ENCODE assay signal across 20 cellular contexts in genomic region chr12:122518908-122519307, GRCh38. TPM values are rescaled to one million over a fixed set of nuclear protein-coding genes. Genes with fewer than 3 reads are reported as not detected.
A peak's percentile ranks its signal among the peaks of the same experiment; 100 is the strongest.
DNase-seq lines count a peak whose midpoint lies in the region; ATAC-seq, FAIRE-seq and TF ChIP-seq lines count a peak whose summit lies in the region.
"Had no signal": no experiment of that assay in that cellular context is flagged by ENCODE, and none has a peak within 500 bp of the region (broad histone marks: within the 10 kb centered on the region; RNA-seq: fewer than 3 reads in every experiment).

No MANE protein-coding gene starts in this region.

- POLR2A ChIA-PET in activated CD4-positive, alpha-beta T cell treated with anti-CD3 and anti-CD28 coated beads for 36 hours (lab: Charles Lee) = interaction anchor here (0.6 kb wide), 2 partner anchors 11 to 13 kb away, joined by 4 to 5 read pairs; no protein-coding TSS in a partner anchor
- POLR2A ChIA-PET in T-cell (lab: Charles Lee) (interaction anchor here (0.5 to 1.3 kb wide), 5 partner anchors 10 to 84 kb away, joined by 3 to 7 read pairs (median 3); partner anchors contain the start of gene ZCCHC8 (in 1 of the 2)), K562 (lab: Yijun Ruan, JAX) (interaction anchor here (0.6 to 6.4 kb wide), 2 partner anchors 8 to 18 kb away, joined by 3 to 73 read pairs; partner anchors contain the start of gene ZCCHC8), HEK293T (lab: Yijun Ruan, JAX) (interaction anchor here (1.1 kb wide), 1 partner anchor 19 kb away, joined by 5 read pairs; no protein-coding TSS in a partner anchor)

- peaks cover 63% of the 10 kb centered on the region for H3K4me1 Mint-ChIP-seq in activated CD4-positive, alpha-beta T cell treated with anti-CD3 and anti-CD28 coated beads for 36 hours
- H3K4me1 Mint-ChIP-seq in T-cell = peaks cover 41 to 59% (median 59%) of the 10 kb centered on the region in 3 donors

- no peaks in the 10 kb centered on the region for H3K27me3 ChIP-seq in K562 (ENCODE audit: control insufficient read depth in 2 of 2, insufficient read depth in 2 of 2, low read length in 2 of 2)
- H3K27me3 ChIP-seq in osteoblast (ENCODE audit: insufficient read depth, low read length) = no peaks in the 10 kb centered on the region
- no peaks in the 10 kb centered on the region for H3K27me3 ChIP-seq in testis

- TF ChIP-seq CTCF in K562 (IDR thresholded peaks at IDR 0.05 in 2 of 3, conservative IDR thresholded peaks at IDR 0.05 in 1 of 3; ENCODE audit: insufficient read depth in 2 of 3, low read depth in 1 of 3, low read length in 3 of 3) (no peak), osteoblast (IDR thresholded peaks at IDR 0.05; ENCODE audit: extremely low read depth, low read depth, low read length) (no peak), testis (IDR thresholded peaks at IDR 0.05) (no peak)

- in situ Hi-C loops in K562 (cut with MboI) = no loop called here

- H3K79me2 ChIP-seq in K562 (ENCODE audit: control insufficient read depth, insufficient read depth, low read length) (peaks cover 88% of the 10 kb centered on the region), osteoblast (ENCODE audit: insufficient read depth, low read length) (peaks cover 74% of the 10 kb centered on the region)

- no peak for DNase-seq in activated CD4-positive, alpha-beta T cell treated with anti-CD3 and anti-CD28 coated beads for 36 hours
- DNase-seq in activated CD4-positive, alpha-beta T cell treated with anti-CD3 and anti-CD28 coated beads, Interleukin-2, amount 50 U/mL, for 1 hour = no peak
- DNase-seq in T-cell (no peak), K562 (ENCODE audit: extremely low read depth in 1 of 4, low spot score in 3 of 4) (no peak), osteoblast (ENCODE audit: insufficient read length, low spot score, missing footprints) (no peak), pons (ENCODE audit: low spot score) (no peak), testis (no peak), HEK293T (ENCODE audit: extremely low spot score) (no peak)
- DNase-seq: 8988T; activated T-cell treated with anti-CD3 and anti-CD28 coated beads, Interleukin-2, amount 50 U/mL, for 48 hours; anterior cingulate cortex; NCI-H146; NCI-H774; SIG-M5; stimulated activated CD4-positive, alpha-beta T cell treated with anti-CD3 and anti-CD28 coated beads, Interleukin-4, amount 100 ng/mL, for 1 hour; T-helper 9 cell had no signal

- FAIRE-seq in K562 (lab: Jason Lieb, UNC) = no peak
- FAIRE-seq: HTR-8/SVneo had no signal

- ATAC-seq in activated CD4-positive, alpha-beta T cell treated with anti-CD3 and anti-CD28 coated beads for 36 hours = no peak
- ATAC-seq in T-cell (replicated peaks in 1 of 4) (no peak), K562 (no peak)

- H3K4me1 ChIP-seq in K562 (replicated peaks in 1 of 2; ENCODE audit: control insufficient read depth in 2 of 2, insufficient read depth in 2 of 2, low read length in 2 of 2) (peaks cover 4 to 15% of the 10 kb centered on the region in 2 experiments; a peak in 3 of 5 replicates), osteoblast (ENCODE audit: insufficient read depth, low read length) (peaks cover 30% of the 10 kb centered on the region), testis (peaks cover 14% of the 10 kb centered on the region)

- no peak overlapping the region for H3K4me2 ChIP-seq in K562 (ENCODE audit: insufficient read depth, low read length)
- H3K4me2 ChIP-seq in osteoblast (ENCODE audit: insufficient read depth, low read length) = no peak overlapping the region

- H2AFZ ChIP-seq in K562 (ENCODE audit: low read depth, low read length) (no peak overlapping the region), osteoblast (ENCODE audit: low read length) (no peak overlapping the region)
- H2AFZ ChIP-seq: parathyroid adenoma had no signal

- WGBS in K562 (ENCODE audit: insufficient coverage, low coverage, missing lambda C conversion rate) = 93% methylated on average over 1 of the region's 1 CpG
- 68 to 83% methylated on average over 1 of the region's 1 CpG for WGBS in testis, 2 donors

- peaks cover 28% of the 10 kb centered on the region for H4K20me1 ChIP-seq in K562 (replicated peaks; ENCODE audit: control insufficient read depth, insufficient read depth, low read length)
- peaks cover 56% of the 10 kb centered on the region for H4K20me1 ChIP-seq in osteoblast (ENCODE audit: insufficient read depth, low read length)

- H3K27ac Mint-ChIP-seq in activated CD4-positive, alpha-beta T cell treated with anti-CD3 and anti-CD28 coated beads for 36 hours = peak overlapping the region; percentile 45
- H3K27ac Mint-ChIP-seq in T-cell = peak overlapping the region; percentile 48 to 54

- CTCF ChIA-PET in activated CD4-positive, alpha-beta T cell treated with anti-CD3 and anti-CD28 coated beads for 36 hours (lab: Charles Lee) = interaction anchor here (0.5 to 0.6 kb wide), 3 partner anchors 11 to 724 kb away, joined by 3 read pairs; no protein-coding TSS in a partner anchor
- CTCF ChIA-PET in T-cell (lab: Charles Lee) = no interaction called here
- CTCF ChIA-PET in K562 (lab: Yijun Ruan, JAX; ENCODE audit: low intra/inter-chr PET ratio) = no interaction called here
- CTCF ChIA-PET in HEK293T (lab: Yijun Ruan, JAX) = no interaction called here

- TF ChIP-seq EP300 in K562 (IDR thresholded peaks at IDR 0.05; ENCODE audit: low read length) = no peak

- no peak overlapping the region for H3K9ac ChIP-seq in K562 (ENCODE audit: insufficient read depth in 1 of 2, low read depth in 2 of 2, low read length in 2 of 2)
- H3K9ac ChIP-seq: parathyroid adenoma had no signal

- H3K9me1 ChIP-seq in K562 (ENCODE audit: control insufficient read depth, insufficient read depth, low read length) = no peaks in the 10 kb centered on the region

- H3K36me3 ChIP-seq in K562 (ENCODE audit: control insufficient read depth, insufficient read depth, low read length) (peaks cover 97% of the 10 kb centered on the region), osteoblast (ENCODE audit: insufficient read depth, low read length) (peaks cover 82% of the 10 kb centered on the region), testis (ENCODE audit: low read depth, missing control alignments) (no peaks in the 10 kb centered on the region)

- H3K4me3 Mint-ChIP-seq in activated CD4-positive, alpha-beta T cell treated with anti-CD3 and anti-CD28 coated beads for 36 hours = no peak overlapping the region
- H3K4me3 Mint-ChIP-seq in T-cell = no peak overlapping the region

- no peaks in the 10 kb centered on the region for H3K27me3 Mint-ChIP-seq in activated CD4-positive, alpha-beta T cell treated with anti-CD3 and anti-CD28 coated beads for 36 hours
- H3K27me3 Mint-ChIP-seq in T-cell = no peaks in the 10 kb centered on the region

- no peak overlapping the region for H3K27ac ChIP-seq in K562 (ENCODE audit: extremely low read depth, low read depth, low read length)
- peak overlapping the region; percentile 39 for H3K27ac ChIP-seq in osteoblast (ENCODE audit: low read depth, low read length)
- H3K27ac ChIP-seq in testis = no peak overlapping the region
- H3K27ac ChIP-seq: C4-2B, parathyroid adenoma, skin epidermis had no signal

- H3K9me3 ChIP-seq in K562 (replicated peaks; ENCODE audit: control insufficient read depth, insufficient read depth, low read depth, low read length) (no peaks in the 10 kb centered on the region), osteoblast (ENCODE audit: low read depth, low read length) (no peaks in the 10 kb centered on the region), testis (no peaks in the 10 kb centered on the region)

- H3K9me3 Mint-ChIP-seq in activated CD4-positive, alpha-beta T cell treated with anti-CD3 and anti-CD28 coated beads for 36 hours (ENCODE audit: low read depth) = no peaks in the 10 kb centered on the region
- no peaks in the 10 kb centered on the region for H3K9me3 Mint-ChIP-seq in T-cell

- no peak for TF ChIP-seq RAD21 in K562 (CRISPR knock-in tag; conservative IDR thresholded peaks at IDR 0.05 in 1 of 2, IDR thresholded peaks at IDR 0.05 in 1 of 2)

- no TSS peak for BruUV-seq in K562 (replicated peaks; lab: Mats Ljungman, UMichigan)

- intact Hi-C loops in activated CD4-positive, alpha-beta T cell treated with anti-CD3 and anti-CD28 coated beads for 36 hours (cut with DNase I, micrococcal nuclease) = loop anchor here in 1 of 2 experiments (1.0 kb wide), 1 partner anchor 14 kb away; no protein-coding TSS in a partner anchor
- intact Hi-C loops in K562 (cut with micrococcal nuclease) (no loop called here), testis (cut with DNase I; ENCODE audit: low total_unique reads) (no loop called here)

- TF ChIP-seq POLR2A in K562 (conservative IDR thresholded peaks at IDR 0.05) = no peak
- no peak for TF ChIP-seq POLR2A in testis (IDR thresholded peaks at IDR 0.05)

- no peak overlapping the region for H3K4me3 ChIP-seq in K562
- no peak overlapping the region for H3K4me3 ChIP-seq in osteoblast (ENCODE audit: insufficient read depth, low read length)
- H3K4me3 ChIP-seq in testis = no peak overlapping the region
- H3K4me3 ChIP-seq: skin epidermis had no signal

- H3K36me3 Mint-ChIP-seq in activated CD4-positive, alpha-beta T cell treated with anti-CD3 and anti-CD28 coated beads for 36 hours (ENCODE audit: low read depth) = peaks cover 82% of the 10 kb centered on the region
- H3K36me3 Mint-ChIP-seq in T-cell = peaks cover 65% of the 10 kb centered on the region

RNA-seq across cellular contexts. Expression of gene RSRC2, which starts 7.8 kb away (rescaled TPM):
- 100 to 1,000 TPM in 1 of 2 experiments, 10 to 100 TPM in 1; 92.7 to 105 TPM for total RNA-seq in activated CD4-positive, alpha-beta T cell treated with anti-CD3 and anti-CD28 coated beads for 36 hours
- total RNA-seq in T-cell = 100 to 1,000 TPM in 3 of 5 donors, 10 to 100 TPM in 2; 92.8 to 237 (median 108) TPM
- total RNA-seq in K562 (2011; cell fraction: chromatin; rRNA removed; ENCODE audit: low replicate concordance) = 98.7 and 318 TPM in 2 replicates
- 46.5 and 58.4 TPM in 2 replicates for total RNA-seq in K562 (2011; cell fraction: nucleolus; rRNA removed)
- total RNA-seq in K562 (2011; cell fraction: nucleoplasm; rRNA removed) = 128 and 216 TPM in 2 replicates
- 65.9 and 83.6 TPM in 2 replicates for total RNA-seq in K562 (2014; rRNA removed)
- 112 and 125 TPM in 2 replicates for total RNA-seq in K562 (2014; rRNA removed; fragmentation: Illumina TruSeq; extraction: Trizol)
- 109 and 120 TPM in 2 replicates for total RNA-seq in K562 (2015; rRNA removed; fragmentation: Illumina TruSeq; extraction: Trizol)
- 55.5 and 56.9 TPM in 2 replicates for total RNA-seq in K562 (2021)
- 66.6 and 70.1 TPM in 2 replicates for polyA plus RNA-seq in K562 (2011; rRNA removed)
- polyA plus RNA-seq in K562 (2011; cell fraction: cytosol; rRNA removed) = 4.7 and 14.5 TPM in 2 replicates
- polyA plus RNA-seq in K562 (2011; cell fraction: nucleus; rRNA removed) = 82.9 and 129 TPM in 2 replicates
- polyA plus RNA-seq in K562 (2012) = 44.7 and 51.8 TPM in 2 replicates
- polyA plus RNA-seq in K562 (2014; fragmentation: Illumina TruSeq; extraction: Trizol) = 87.5 and 123 TPM in 2 replicates
- 10 to 100 TPM; 52.6 to 72.3 TPM for polyA plus RNA-seq in K562 (2014; fragmentation: Nextera tagmentation; extraction: Ambion mirVana)
- 65.0 and 80.3 TPM in 2 replicates for polyA plus RNA-seq in K562 (2014; rRNA removed)
- polyA minus RNA-seq in K562 (2011; rRNA and poly(A)+ RNA removed) = 55.6 and 64.7 TPM in 2 replicates
- polyA minus RNA-seq in K562 (2011; cell fraction: cytosol; rRNA and poly(A)+ RNA removed) = 13.8 and 20.4 TPM in 2 replicates
- 44.2 and 98.2 TPM in 2 replicates for polyA minus RNA-seq in K562 (2011; cell fraction: nucleus; rRNA and poly(A)+ RNA removed)
- total RNA-seq in osteoblast = 41.8 and 43.1 TPM in 2 replicates
- total RNA-seq in testis = 100 to 1,000 TPM in 1 of 2 donors, 10 to 100 TPM in 1; 93.1 to 133 TPM
- 50.7 TPM for polyA plus RNA-seq in testis (ENCODE audit: insufficient read depth, low read depth, low replicate concordance)

RNA-seq across cellular contexts. Expression of gene KNTC1, which starts 8.1 kb away (rescaled TPM):
- 100 to 1,000 TPM; 136 to 175 TPM for total RNA-seq in activated CD4-positive, alpha-beta T cell treated with anti-CD3 and anti-CD28 coated beads for 36 hours
- 10 to 100 TPM; 26.2 to 35.7 (median 29.2) TPM for total RNA-seq in T-cell
- total RNA-seq in K562 (2011; cell fraction: chromatin; rRNA removed; ENCODE audit: low replicate concordance) = 430 and 898 TPM in 2 replicates
- 165 and 228 TPM in 2 replicates for total RNA-seq in K562 (2011; cell fraction: nucleolus; rRNA removed)
- 371 and 438 TPM in 2 replicates for total RNA-seq in K562 (2011; cell fraction: nucleoplasm; rRNA removed)
- total RNA-seq in K562 (2014; rRNA removed) = 62.7 and 69.9 TPM in 2 replicates
- 134 and 135 TPM in 2 replicates for total RNA-seq in K562 (2014; rRNA removed; fragmentation: Illumina TruSeq; extraction: Trizol)
- total RNA-seq in K562 (2015; rRNA removed; fragmentation: Illumina TruSeq; extraction: Trizol) = 110 and 120 TPM in 2 replicates
- 82.3 and 83.1 TPM in 2 replicates for total RNA-seq in K562 (2021)
- 130 and 146 TPM in 2 replicates for polyA plus RNA-seq in K562 (2011; rRNA removed)
- 26.7 and 41.9 TPM in 2 replicates for polyA plus RNA-seq in K562 (2011; cell fraction: cytosol; rRNA removed)
- polyA plus RNA-seq in K562 (2011; cell fraction: nucleus; rRNA removed) = 353 and 375 TPM in 2 replicates
- polyA plus RNA-seq in K562 (2012) = 55.8 and 85.6 TPM in 2 replicates
- polyA plus RNA-seq in K562 (2014; fragmentation: Illumina TruSeq; extraction: Trizol) = 74.1 and 99.6 TPM in 2 replicates
- 10 to 100 TPM; 38.9 to 57.8 TPM for polyA plus RNA-seq in K562 (2014; fragmentation: Nextera tagmentation; extraction: Ambion mirVana)
- polyA plus RNA-seq in K562 (2014; rRNA removed) = 102 and 103 TPM in 2 replicates
- 198 and 218 TPM in 2 replicates for polyA minus RNA-seq in K562 (2011; rRNA and poly(A)+ RNA removed)
- 42.0 and 54.2 TPM in 2 replicates for polyA minus RNA-seq in K562 (2011; cell fraction: cytosol; rRNA and poly(A)+ RNA removed)
- 158 and 332 TPM in 2 replicates for polyA minus RNA-seq in K562 (2011; cell fraction: nucleus; rRNA and poly(A)+ RNA removed)
- 12.3 and 14.7 TPM in 2 replicates for total RNA-seq in osteoblast
- 100 to 1,000 TPM in 1 of 2 donors, 10 to 100 TPM in 1; 79.8 to 118 TPM for total RNA-seq in testis
- 46.1 TPM for polyA plus RNA-seq in testis (ENCODE audit: insufficient read depth, low read depth, low replicate concordance)

RNA-seq across cellular contexts. Expression of gene ZCCHC8, which starts 18.2 kb away (rescaled TPM):
- 10 to 100 TPM; 34.7 to 39.1 TPM for total RNA-seq in activated CD4-positive, alpha-beta T cell treated with anti-CD3 and anti-CD28 coated beads for 36 hours
- total RNA-seq in T-cell = 10 to 100 TPM; 41.9 to 49.5 (median 45.3) TPM
- 46.3 and 139 TPM in 2 replicates for total RNA-seq in K562 (2011; cell fraction: chromatin; rRNA removed; ENCODE audit: low replicate concordance)
- total RNA-seq in K562 (2011; cell fraction: nucleolus; rRNA removed) = 22.3 and 27.9 TPM in 2 replicates
- total RNA-seq in K562 (2011; cell fraction: nucleoplasm; rRNA removed) = 46.5 and 73.4 TPM in 2 replicates
- total RNA-seq in K562 (2014; rRNA removed) = 25.3 and 27.7 TPM in 2 replicates
- total RNA-seq in K562 (2014; rRNA removed; fragmentation: Illumina TruSeq; extraction: Trizol) = 41.1 and 50.2 TPM in 2 replicates
- total RNA-seq in K562 (2015; rRNA removed; fragmentation: Illumina TruSeq; extraction: Trizol) = 32.5 and 36.5 TPM in 2 replicates
- total RNA-seq in K562 (2021) = 34.1 and 36.0 TPM in 2 replicates
- polyA plus RNA-seq in K562 (2011; rRNA removed) = 28.9 and 32.0 TPM in 2 replicates
- 15.4 and 21.2 TPM in 2 replicates for polyA plus RNA-seq in K562 (2011; cell fraction: cytosol; rRNA removed)
- polyA plus RNA-seq in K562 (2011; cell fraction: nucleus; rRNA removed) = 40.8 and 51.1 TPM in 2 replicates
- 21.2 and 36.6 TPM in 2 replicates for polyA plus RNA-seq in K562 (2012)
- 41.3 and 50.9 TPM in 2 replicates for polyA plus RNA-seq in K562 (2014; fragmentation: Illumina TruSeq; extraction: Trizol)
- polyA plus RNA-seq in K562 (2014; fragmentation: Nextera tagmentation; extraction: Ambion mirVana) = 10 to 100 TPM; 14.8 to 20.7 TPM
- polyA plus RNA-seq in K562 (2014; rRNA removed) = 34.8 and 37.9 TPM in 2 replicates
- 27.6 and 29.6 TPM in 2 replicates for polyA minus RNA-seq in K562 (2011; rRNA and poly(A)+ RNA removed)
- 13.9 and 15.6 TPM in 2 replicates for polyA minus RNA-seq in K562 (2011; cell fraction: cytosol; rRNA and poly(A)+ RNA removed)
- 15.1 and 30.9 TPM in 2 replicates for polyA minus RNA-seq in K562 (2011; cell fraction: nucleus; rRNA and poly(A)+ RNA removed)
- total RNA-seq in osteoblast = 18.9 and 22.8 TPM in 2 replicates
- total RNA-seq in testis = 10 to 100 TPM; 25.6 to 38.3 TPM
- 28.8 TPM for polyA plus RNA-seq in testis (ENCODE audit: insufficient read depth, low read depth, low replicate concordance)
